Comparison of ENCODE assay signal across 9 cellular contexts in genomic region chr2:44086639-44087036, GRCh38.
DNase-seq lines count a peak whose midpoint lies in the region; ATAC-seq and TF ChIP-seq lines count a peak whose summit lies in the region.
"Had no signal": no experiment of that assay in that cellular context is flagged by ENCODE, and none has a peak within 500 bp of the region (broad histone marks: within the 10 kb centered on the region; RNA-seq: fewer than 3 reads in every experiment).

No MANE protein-coding gene starts in this region.

- DNase-seq in Right ventricle myocardium inferior (ENCODE audit: missing footprints) (no peak), left ventricle myocardium superior (no peak), upper lobe of right lung (no peak), DMS153 treated with DMSO at 0.1 percent for 48 hours (lab: John Stamatoyannopoulos, UW; ENCODE audit: unreplicated experiment) (no peak), NCI-H82 treated with DMSO at 0.1 percent for 48 hours (lab: John Stamatoyannopoulos, UW; ENCODE audit: unreplicated experiment) (no peak)
- DNase-seq in effector memory CD8-positive, alpha-beta T cell: no peak

- no peak overlapping the region for H3K4me3 Mint-ChIP-seq in effector memory CD8-positive, alpha-beta T cell
- peak overlapping the region in 2 of 3 experiments; percentile 33 to 77 for H3K4me3 Mint-ChIP-seq in nephron

- H3K27ac Mint-ChIP-seq in effector memory CD8-positive, alpha-beta T cell: peak overlapping the region; percentile 91 to 95
- peak overlapping the region in 1 of 3 experiments; percentile 71 for H3K27ac Mint-ChIP-seq in nephron

- peak overlapping the region; percentile 40 for H3K4me3 ChIP-seq in upper lobe of right lung

- no peak for TF ChIP-seq CTCF in nephron (IDR thresholded peaks at IDR 0.05; ENCODE audit: unreplicated experiment in 3 of 3)
- no peak for TF ChIP-seq CTCF in upper lobe of right lung (IDR thresholded peaks at IDR 0.05)

- no peaks in the 10 kb centered on the region for H3K27me3 ChIP-seq in upper lobe of right lung

- intact Hi-C loops in Right ventricle myocardium inferior (cut with DNase I) (loop anchor here (2.0 to 10.0 kb wide), 4 partner anchors 81 to 278 kb away; partner anchors contain the start of genes CAMKMT, PPM1B and PREPL), left ventricle myocardium superior (cut with micrococcal nuclease) (loop anchor here (5.0 kb wide), 1 partner anchor 156 kb away; no protein-coding TSS in a partner anchor), upper lobe of right lung (cut with DNase I) (no loop called here)

- H3K36me3 ChIP-seq in upper lobe of right lung: no peaks in the 10 kb centered on the region

- H3K4me1 ChIP-seq in upper lobe of right lung: no peaks in the 10 kb centered on the region

- no peaks in the 10 kb centered on the region for H3K9me3 ChIP-seq in upper lobe of right lung

- H3K27ac ChIP-seq in upper lobe of right lung: no peak overlapping the region

- ATAC-seq in Right ventricle myocardium inferior (peak; percentile 8), left ventricle myocardium superior (no peak), upper lobe of right lung (no peak), HG02610 (IDR thresholded peaks at IDR 0.05; ENCODE audit: unreplicated experiment) (no peak)
- ATAC-seq in effector memory CD8-positive, alpha-beta T cell (replicated peaks): no peak

- no peaks in the 10 kb centered on the region for H3K9me3 Mint-ChIP-seq in effector memory CD8-positive, alpha-beta T cell
- no peaks in the 10 kb centered on the region for H3K9me3 Mint-ChIP-seq in nephron
- H3K9me3 Mint-ChIP-seq: activated naive CD4-positive, alpha-beta T cell treated with anti-CD3 and anti-CD28 coated beads, Interleukin-2, amount 10 ng/mL, durations not matched to agents 7 days and 5 days had no signal

- H3K4me1 Mint-ChIP-seq in effector memory CD8-positive, alpha-beta T cell (ENCODE audit: low read depth in 2 of 2): peaks cover 12 to 21% of the 10 kb centered on the region in 2 donors
- peaks cover 13% of the 10 kb centered on the region for H3K4me1 Mint-ChIP-seq in nephron

- no peaks in the 10 kb centered on the region for H3K27me3 Mint-ChIP-seq in effector memory CD8-positive, alpha-beta T cell
- H3K27me3 Mint-ChIP-seq in nephron (ENCODE audit: low read depth): peaks cover 6% of the 10 kb centered on the region
- H3K27me3 Mint-ChIP-seq: activated naive CD4-positive, alpha-beta T cell treated with anti-CD3 and anti-CD28 coated beads, Interleukin-2, amount 10 ng/mL, durations not matched to agents 7 days and 5 days had no signal

- no peaks in the 10 kb centered on the region for H3K36me3 Mint-ChIP-seq in effector memory CD8-positive, alpha-beta T cell (ENCODE audit: insufficient read depth)
- no peaks in the 10 kb centered on the region for H3K36me3 Mint-ChIP-seq in nephron (ENCODE audit: low read depth)
- H3K36me3 Mint-ChIP-seq: activated naive CD4-positive, alpha-beta T cell treated with anti-CD3 and anti-CD28 coated beads, Interleukin-2, amount 10 ng/mL, durations not matched to agents 7 days and 5 days had no signal

Comparison
In these comparisons a context has a peak if more than half of its experiments do, and no peak if none do; other contexts are left out.
1. H3K4me3 Mint-ChIP-seq: peak in nephron (2 of 3); none in effector memory CD8-positive, alpha-beta T cell (0 of 2).